Comparison of ENCODE assay signal across 22 cellular contexts in genomic region chr1:8365661-8366362, GRCh38. TPM values are rescaled to one million over a fixed set of nuclear protein-coding genes. Genes with fewer than 3 reads are reported as not detected.
DNase-seq lines count a peak whose midpoint lies in the region; ATAC-seq and TF ChIP-seq lines count a peak whose summit lies in the region.
"Had no signal": no experiment of that assay in that cellular context is flagged by ENCODE, and none has a peak within 500 bp of the region (broad histone marks: within the 10 kb centered on the region; RNA-seq: fewer than 3 reads in every experiment).

No MANE protein-coding gene starts in this region.

- peaks cover 29% of the 10 kb centered on the region for H3K4me1 ChIP-seq in OCI-LY7 (ENCODE audit: insufficient read depth, low read length, poor library complexity, severe bottlenecking)
- peaks cover 4 to 84% of the 10 kb centered on the region in 2 donors for H3K4me1 ChIP-seq in right atrium auricular region
- peaks cover 66 to 74% (median 72%) of the 10 kb centered on the region in 3 donors for H3K4me1 ChIP-seq in skeletal muscle tissue (ENCODE audit: control insufficient read depth in 3 of 3, insufficient read depth in 3 of 3, low read length in 3 of 3)
- H3K4me1 ChIP-seq in GM23248 (ENCODE audit: insufficient read depth), result peaks cover 4% of the 10 kb centered on the region

- H3K36me3 ChIP-seq in OCI-LY7 (ENCODE audit: insufficient read depth, low read length), result peaks cover 92% of the 10 kb centered on the region
- H3K36me3 ChIP-seq in right atrium auricular region, result peaks cover 57% of the 10 kb centered on the region
- H3K36me3 ChIP-seq in skeletal muscle tissue (ENCODE audit: control insufficient read depth in 3 of 3, insufficient read depth in 3 of 3, low read length in 3 of 3), result peaks cover 40 to 47% (median 43%) of the 10 kb centered on the region in 3 donors
- H3K36me3 ChIP-seq in GM23248 (ENCODE audit: low read depth), result peaks cover 12% of the 10 kb centered on the region; the same call in 1 of the 2 replicates

- H3K9ac ChIP-seq in skeletal muscle tissue (ENCODE audit: low read depth in 1 of 3, low read length in 3 of 3) (peak overlapping the region in 2 of 3 donors; percentile 14 to 33), GM23248 (no peak overlapping the region)
- H3K9ac ChIP-seq: BLaER1 had no signal

- H3K4me1 Mint-ChIP-seq in activated CD4-positive, alpha-beta memory T cell treated with anti-CD3 and anti-CD28 coated beads for 36 hours (ENCODE audit: low read depth), result peaks cover 24% of the 10 kb centered on the region
- peaks cover 4% of the 10 kb centered on the region for H3K4me1 Mint-ChIP-seq in activated CD4-positive, alpha-beta memory T cell treated with anti-CD3 and anti-CD28 coated beads, Interleukin-2, amount 10 ng/mL, durations not matched to agents 7 days and 5 days

- H3K27me3 ChIP-seq in right atrium auricular region, result no peaks in the 10 kb centered on the region
- H3K27me3 ChIP-seq in skeletal muscle tissue (ENCODE audit: control insufficient read depth in 3 of 3, insufficient read depth in 3 of 3, low read length in 3 of 3), result no peaks in the 10 kb centered on the region
- H3K27me3 ChIP-seq in GM23248 (replicated peaks; ENCODE audit: insufficient read depth), result no peaks in the 10 kb centered on the region
- H3K27me3 ChIP-seq: ascending aorta, BLaER1 had no signal

- H3F3A ChIP-seq in GM23248 (ENCODE audit: insufficient read depth), result no peaks in the 10 kb centered on the region

- H3K9me3 ChIP-seq in OCI-LY7 (ENCODE audit: low read length) (no peaks in the 10 kb centered on the region), right atrium auricular region (no peaks in the 10 kb centered on the region), skeletal muscle tissue (ENCODE audit: control insufficient read depth in 3 of 3, low read length in 3 of 3) (no peaks in the 10 kb centered on the region), GM23248 (ENCODE audit: low read depth) (no peaks in the 10 kb centered on the region)
- H3K9me3 ChIP-seq: ascending aorta, BLaER1, lower lobe of right lung had no signal

- in situ Hi-C loops in GM23248 (cut with MboI), result no loop called here

- H3K4me3 Mint-ChIP-seq in activated CD4-positive, alpha-beta memory T cell treated with anti-CD3 and anti-CD28 coated beads for 36 hours, result no peak overlapping the region
- no peak overlapping the region for H3K4me3 Mint-ChIP-seq in activated CD4-positive, alpha-beta memory T cell treated with anti-CD3 and anti-CD28 coated beads, Interleukin-2, amount 10 ng/mL, durations not matched to agents 7 days and 5 days
- H3K4me3 Mint-ChIP-seq: activated T-helper 17 cell treated with anti-CD3 and anti-CD28 coated beads, Interleukin-2, amount 50 U/mL, for 72 hours; stimulated activated naive CD8-positive, alpha-beta T cell treated with anti-CD3 and anti-CD28 coated beads, Interleukin-15, amount 100 ng/mL, for 72 hours; type B pancreatic cell had no signal

- POLR2A ChIA-PET in activated CD4-positive, alpha-beta memory T cell treated with anti-CD3 and anti-CD28 coated beads for 36 hours (lab: Charles Lee), result no interaction called here
- POLR2A ChIA-PET in activated CD4-positive, alpha-beta memory T cell treated with anti-CD3 and anti-CD28 coated beads, Interleukin-2, amount 10 ng/mL, durations not matched to agents 7 days and 5 days (lab: Charles Lee), result no interaction called here
- POLR2A ChIA-PET in OCI-LY7 (lab: Charles Lee), result interaction anchor here (1.4 kb wide), 1 partner anchor 21 kb away, joined by 3 read pairs; no protein-coding TSS in a partner anchor

- H3K9me3 Mint-ChIP-seq in activated CD4-positive, alpha-beta memory T cell treated with anti-CD3 and anti-CD28 coated beads for 36 hours, result no peaks in the 10 kb centered on the region
- no peaks in the 10 kb centered on the region for H3K9me3 Mint-ChIP-seq in activated CD4-positive, alpha-beta memory T cell treated with anti-CD3 and anti-CD28 coated beads, Interleukin-2, amount 10 ng/mL, durations not matched to agents 7 days and 5 days
- H3K9me3 Mint-ChIP-seq: activated T-helper 17 cell treated with anti-CD3 and anti-CD28 coated beads, Interleukin-2, amount 50 U/mL, for 72 hours; stimulated activated naive CD8-positive, alpha-beta T cell treated with anti-CD3 and anti-CD28 coated beads, Interleukin-15, amount 100 ng/mL, for 72 hours; type B pancreatic cell had no signal

- H3K9me2 ChIP-seq in OCI-LY7 (ENCODE audit: insufficient read depth, low read length) (no peaks in the 10 kb centered on the region), GM23248 (ENCODE audit: insufficient read depth) (no peaks in the 10 kb centered on the region)

- H3K4me2 ChIP-seq in OCI-LY7 (ENCODE audit: low read length), result no peak overlapping the region
- H3K4me2 ChIP-seq in GM23248 (ENCODE audit: unreplicated experiment), result no peak overlapping the region
- H3K4me2 ChIP-seq: BLaER1 had no signal

- no peak for TF ChIP-seq CTCF in OCI-LY7 (conservative IDR thresholded peaks at IDR 0.05; ENCODE audit: low read length)
- no peak for TF ChIP-seq CTCF in right atrium auricular region (IDR thresholded peaks at IDR 0.05)

- H3K79me2 ChIP-seq in OCI-LY7 (ENCODE audit: insufficient read depth, low read depth, low read length) (peaks cover 51% of the 10 kb centered on the region), GM23248 (ENCODE audit: insufficient read depth) (peaks cover 75% of the 10 kb centered on the region)

- 89 to 91% methylated on average over 24 of the region's 24 CpGs for WGBS in GM23248 (ENCODE audit: low coverage in 1 of 2, low lambda C conversion rate in 2 of 2, missing lambda C conversion rate in 2 of 2), 2 experiments

- CTCF ChIA-PET in activated CD4-positive, alpha-beta memory T cell treated with anti-CD3 and anti-CD28 coated beads for 36 hours (lab: Charles Lee), result interaction anchor here (1.0 to 1.1 kb wide), 2 partner anchors 195 to 351 kb away, joined by 4 to 5 read pairs; no protein-coding TSS in a partner anchor
- CTCF ChIA-PET in activated CD4-positive, alpha-beta memory T cell treated with anti-CD3 and anti-CD28 coated beads, Interleukin-2, amount 10 ng/mL, durations not matched to agents 7 days and 5 days (lab: Charles Lee), result no interaction called here
- CTCF ChIA-PET in OCI-LY7 (lab: Charles Lee; ENCODE audit: unreplicated experiment), result no interaction called here

- intact Hi-C loops in activated CD4-positive, alpha-beta memory T cell treated with anti-CD3 and anti-CD28 coated beads for 36 hours (cut with micrococcal nuclease), result no loop called here
- intact Hi-C loops in OCI-LY7 (cut with micrococcal nuclease; ENCODE audit: unreplicated experiment), result no loop called here

- ATAC-seq in GM18517 (IDR thresholded peaks at IDR 0.05; ENCODE audit: unreplicated experiment), result no peak
- ATAC-seq: activated T-helper 17 cell treated with anti-CD3 and anti-CD28 coated beads, Interleukin-2, amount 50 U/mL, for 72 hours; lower lobe of right lung; PC-3; stimulated activated naive CD8-positive, alpha-beta T cell treated with anti-CD3 and anti-CD28 coated beads, Interleukin-15, amount 100 ng/mL, for 72 hours had no signal

- H4K20me1 ChIP-seq in OCI-LY7 (ENCODE audit: insufficient read depth, low read length) (peaks cover 11% of the 10 kb centered on the region; the same call in 1 of the 2 replicates), GM23248 (ENCODE audit: insufficient read depth) (no peaks in the 10 kb centered on the region)

- H3K27ac Mint-ChIP-seq in activated CD4-positive, alpha-beta memory T cell treated with anti-CD3 and anti-CD28 coated beads for 36 hours, result peak overlapping the region; percentile 13
- no peak overlapping the region for H3K27ac Mint-ChIP-seq in activated CD4-positive, alpha-beta memory T cell treated with anti-CD3 and anti-CD28 coated beads, Interleukin-2, amount 10 ng/mL, durations not matched to agents 7 days and 5 days
- H3K27ac Mint-ChIP-seq: type B pancreatic cell had no signal

- H3K27me3 Mint-ChIP-seq in activated CD4-positive, alpha-beta memory T cell treated with anti-CD3 and anti-CD28 coated beads for 36 hours, result no peaks in the 10 kb centered on the region
- no peaks in the 10 kb centered on the region for H3K27me3 Mint-ChIP-seq in activated CD4-positive, alpha-beta memory T cell treated with anti-CD3 and anti-CD28 coated beads, Interleukin-2, amount 10 ng/mL, durations not matched to agents 7 days and 5 days
- H3K27me3 Mint-ChIP-seq: activated T-helper 17 cell treated with anti-CD3 and anti-CD28 coated beads, Interleukin-2, amount 50 U/mL, for 72 hours; stimulated activated naive CD8-positive, alpha-beta T cell treated with anti-CD3 and anti-CD28 coated beads, Interleukin-15, amount 100 ng/mL, for 72 hours; type B pancreatic cell had no signal

- no TSS peak for BruUV-seq in OCI-LY7 (replicated peaks; lab: Mats Ljungman, UMichigan)

- H3K27ac ChIP-seq in OCI-LY7 (ENCODE audit: low read depth, low read length, poor library complexity, severe bottlenecking) (peak overlapping the region; percentile 54), right atrium auricular region (peak overlapping the region; percentile 90 to 98), skeletal muscle tissue (ENCODE audit: low read depth, low read length) (no peak overlapping the region), GM23248 (no peak overlapping the region)
- H3K27ac ChIP-seq: lower lobe of right lung had no signal

- H3K36me3 Mint-ChIP-seq in activated CD4-positive, alpha-beta memory T cell treated with anti-CD3 and anti-CD28 coated beads for 36 hours, result peaks cover 11% of the 10 kb centered on the region
- peaks cover 27% of the 10 kb centered on the region for H3K36me3 Mint-ChIP-seq in activated CD4-positive, alpha-beta memory T cell treated with anti-CD3 and anti-CD28 coated beads, Interleukin-2, amount 10 ng/mL, durations not matched to agents 7 days and 5 days (ENCODE audit: low read depth)

- H2AFZ ChIP-seq in OCI-LY7 (ENCODE audit: low read length) (no peak overlapping the region), GM23248 (no peak overlapping the region)

- DNase-seq in activated CD4-positive, alpha-beta memory T cell treated with anti-CD3 and anti-CD28 coated beads for 36 hours, result no peak
- no peak for DNase-seq in activated CD4-positive, alpha-beta memory T cell treated with anti-CD3 and anti-CD28 coated beads, Interleukin-2, amount 10 ng/mL, durations not matched to agents 7 days and 5 days
- DNase-seq in OCI-LY7 (ENCODE audit: low spot score), result no peak
- no peak for DNase-seq in right atrium auricular region (ENCODE audit: low spot score)
- DNase-seq in NCI-H345 (lab: John Stamatoyannopoulos, UW), result no peak
- no peak for DNase-seq in GM23248
- DNase-seq: activated CD4-positive, CD25-positive, alpha-beta regulatory T cell; effector CD4-positive, alpha-beta T cell; head of caudate nucleus; lower lobe of right lung; NCI-H1417 treated with DMSO at 0.1 percent for 48 hours; NCI-H2171; PC-3; stimulated activated CD4-positive, alpha-beta T cell treated with anti-CD3 and anti-CD28 coated beads, Interleukin-2, amount 100 ng/mL, for 24 hours; stimulated activated naive CD8-positive, alpha-beta T cell treated with anti-CD3 and anti-CD28 coated beads, Interleukin-15, amount 100 ng/mL, for 72 hours had no signal

- H3K4me3 ChIP-seq in OCI-LY7 (ENCODE audit: low read depth, low read length, poor library complexity, severe bottlenecking) (no peak overlapping the region), right atrium auricular region (no peak overlapping the region), skeletal muscle tissue (ENCODE audit: low read length in 3 of 3) (peak overlapping the region in 1 of 3 donors; percentile 35), GM23248 (no peak overlapping the region)
- H3K4me3 ChIP-seq: ascending aorta, BLaER1, lower lobe of right lung had no signal

RNA-seq across cellular contexts. Expression of gene SLC45A1, which starts 47.9 kb away (rescaled TPM):
- under 1 TPM; 0.77 to 0.95 TPM for total RNA-seq in activated CD4-positive, alpha-beta memory T cell treated with anti-CD3 and anti-CD28 coated beads for 36 hours
- total RNA-seq in activated CD4-positive, alpha-beta memory T cell treated with anti-CD3 and anti-CD28 coated beads, Interleukin-2, amount 10 ng/mL, durations not matched to agents 7 days and 5 days, result under 1 TPM; 0.25 to 0.30 TPM
- total RNA-seq in OCI-LY7 (2014; rRNA removed; shearing (Covaris generic)), result not detected in 2 replicates
- total RNA-seq in OCI-LY7 (2022) (not detected in 2 replicates), right atrium auricular region (1 to 10 TPM; 1.0 to 3.0 TPM), skeletal muscle tissue (under 0.01 TPM)
- 0.25 and 0.97 TPM in 2 replicates for total RNA-seq in GM23248 (2014; rRNA removed; shearing (Covaris generic))
- polyA plus RNA-seq in GM23248 (2016; fragmentation: Nextera tagmentation; extraction: Ambion mirVana), result 1.9 and 3.3 TPM in 2 replicates
- total RNA-seq: SK-MEL-5 had no signal

Comparison
In these comparisons a context has a peak if more than half of its experiments do, and no peak if none do; other contexts are left out.
1. H3K27ac ChIP-seq: peak in OCI-LY7 (single experiment) and right atrium auricular region (2 of 2); none in skeletal muscle tissue (single experiment) and GM23248 (single experiment).